In the genomic region with DNA sequence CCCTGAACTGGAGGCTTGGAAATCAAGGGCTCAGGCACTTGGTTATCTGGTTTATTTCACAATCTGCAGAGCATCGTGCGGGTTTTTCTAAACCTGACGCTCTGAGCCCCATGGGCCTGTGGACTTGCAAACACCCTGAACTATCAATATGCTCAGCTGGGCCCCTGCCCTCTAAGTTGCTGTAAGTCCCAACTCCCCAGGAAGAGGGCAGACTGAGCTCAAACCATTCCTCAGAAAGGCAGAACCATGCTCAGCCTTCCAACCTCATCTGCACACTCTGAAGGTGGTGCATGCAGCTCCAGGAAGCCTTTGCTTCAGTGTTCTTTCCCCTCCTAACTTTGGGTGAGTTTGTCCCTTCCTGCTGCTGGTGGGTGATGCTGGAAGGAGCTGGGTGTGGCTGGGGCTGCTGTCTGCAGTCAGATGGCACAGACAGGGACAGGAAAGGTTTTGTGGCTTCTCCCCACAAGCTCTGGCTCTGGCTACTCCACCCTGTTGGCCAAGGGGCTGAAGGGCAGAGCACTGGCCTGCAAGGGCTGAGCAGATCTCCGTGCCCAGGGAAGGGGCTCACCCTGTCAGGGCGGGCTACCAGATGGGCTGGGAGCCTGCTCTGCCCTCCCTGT, we compare ENCODE assay signal across 2 cellular contexts. TPM values are rescaled to one million over a fixed set of nuclear protein-coding genes. Genes with fewer than 3 reads are reported as not detected.
"Had no signal": no experiment of that assay in that cellular context is flagged by ENCODE, and none has a peak within 500 bp of the region (broad histone marks: within the 10 kb centered on the region; RNA-seq: fewer than 3 reads in every experiment).

No MANE protein-coding gene starts in this region.

RNA-seq across cellular contexts. Expression of gene ANXA8L1, which starts 3.8 kb away (rescaled TPM):
- total RNA-seq: H4, H7 had no signal
